In the genomic region with DNA sequence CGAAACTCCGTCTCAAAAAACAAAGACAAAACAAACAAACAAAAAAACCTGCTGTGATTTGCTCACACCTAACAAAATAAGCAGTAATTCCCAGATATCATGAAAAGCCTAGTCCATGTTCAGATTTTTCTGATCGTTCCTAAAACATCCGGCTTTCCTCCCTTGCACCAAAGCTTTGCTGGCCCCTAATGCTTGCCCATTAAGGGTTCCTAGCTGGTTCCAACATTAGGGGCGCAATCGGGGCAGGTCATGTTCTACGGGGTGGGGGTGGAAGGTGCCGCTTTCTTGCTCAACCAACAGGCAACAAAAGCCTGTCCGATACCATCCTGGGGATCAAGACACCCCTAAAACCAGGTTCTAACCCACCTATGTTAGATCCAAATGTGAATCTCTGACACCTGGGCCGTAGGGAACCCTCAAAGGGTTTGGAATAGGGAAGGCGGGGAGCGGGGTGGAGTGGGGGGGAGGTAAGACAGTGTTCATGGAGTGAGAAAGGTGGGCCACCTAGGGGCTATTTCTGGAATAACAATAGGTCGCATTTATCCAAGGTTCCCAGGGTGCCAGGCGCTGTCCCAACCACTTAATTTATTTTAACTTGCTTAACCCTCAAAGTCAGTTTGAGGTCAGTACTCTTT, we compare ENCODE assay signal across 8 cellular contexts. TPM values are rescaled to one million over a fixed set of nuclear protein-coding genes. Genes with fewer than 3 reads are reported as not detected.
A peak's percentile ranks its signal among the peaks of the same experiment; 100 is the strongest.
DNase-seq lines count a peak whose midpoint lies in the region; ATAC-seq and TF ChIP-seq lines count a peak whose summit lies in the region.

No MANE protein-coding gene starts in this region.

- H2BK120ac ChIP-seq in neuronal stem cell (ENCODE audit: low read depth, low read length) = no peak overlapping the region

- peaks cover 8% of the 10 kb centered on the region for H3K4me1 Mint-ChIP-seq in CD14-positive monocyte
- H3K4me1 Mint-ChIP-seq in activated T-helper 17 cell treated with anti-CD3 and anti-CD28 coated beads, Interleukin-2, amount 50 U/mL, for 72 hours = no peaks in the 10 kb centered on the region

- peaks cover 0 to 3% of the 10 kb centered on the region in 2 donors for H3K4me1 ChIP-seq in neuronal stem cell (ENCODE audit: control insufficient read depth in 2 of 2, insufficient read depth in 1 of 2, low read depth in 1 of 2, low read length in 2 of 2)

- H2BK12ac ChIP-seq in neuronal stem cell (ENCODE audit: low read length) = no peak overlapping the region

- H3K4ac ChIP-seq in neuronal stem cell (ENCODE audit: low read length) = no peak overlapping the region

- H4K91ac ChIP-seq in neuronal stem cell (ENCODE audit: low read depth, low read length, poor library complexity) = no peak overlapping the region

- H3K36me3 ChIP-seq in neuronal stem cell (replicated peaks in 1 of 2; ENCODE audit: control insufficient read depth in 2 of 2, insufficient read depth in 2 of 2, low read length in 2 of 2) = no peaks in the 10 kb centered on the region

- peak overlapping the region; percentile 48 for H2AFZ ChIP-seq in neuronal stem cell (ENCODE audit: low read length)

- DNase-seq in CD14-positive monocyte (ENCODE audit: low spot score) (no peak), HK-2 (ENCODE audit: unreplicated experiment) (peak; percentile 25), NCI-H82 treated with DMSO at 0.1 percent for 48 hours (lab: John Stamatoyannopoulos, UW; ENCODE audit: unreplicated experiment) (peak; percentile 20), foreskin melanocyte (peak; percentile 24), neuronal stem cell (ENCODE audit: low spot score) (peak; percentile 54)

- H3K23ac ChIP-seq in neuronal stem cell (ENCODE audit: low read depth, low read length, poor library complexity) = no peak overlapping the region

- H2BK5ac ChIP-seq in neuronal stem cell (ENCODE audit: low read length) = no peak overlapping the region

- no peaks in the 10 kb centered on the region for H3K9me3 Mint-ChIP-seq in CD14-positive monocyte
- no peaks in the 10 kb centered on the region for H3K9me3 Mint-ChIP-seq in activated T-helper 17 cell treated with anti-CD3 and anti-CD28 coated beads, Interleukin-2, amount 50 U/mL, for 72 hours

- peak; percentile 78 for TF ChIP-seq CTCF in CD14-positive monocyte (IDR thresholded peaks at IDR 0.05)

- peaks cover 3% of the 10 kb centered on the region for H3K79me1 ChIP-seq in neuronal stem cell (ENCODE audit: low read depth, low read length)

- no peak overlapping the region for H3K27ac ChIP-seq in neuronal stem cell (replicated peaks; ENCODE audit: low read length)

- no peak overlapping the region for H4K8ac ChIP-seq in neuronal stem cell (ENCODE audit: low read depth, low read length)

- peak; percentile 72 for ATAC-seq in activated T-helper 17 cell treated with anti-CD3 and anti-CD28 coated beads, Interleukin-2, amount 50 U/mL, for 72 hours (replicated peaks)
- ATAC-seq in HG03469 (IDR thresholded peaks at IDR 0.05; ENCODE audit: unreplicated experiment) = no peak
- ATAC-seq in HG03354 (IDR thresholded peaks at IDR 0.05; ENCODE audit: poor library complexity, severe bottlenecking, unreplicated experiment) = no peak

- H3K27me3 ChIP-seq in neuronal stem cell (ENCODE audit: control insufficient read depth in 3 of 3, insufficient read depth in 3 of 3, low read depth in 1 of 3, low read length in 3 of 3) = peaks cover 0 to 16% (median 6%) of the 10 kb centered on the region in 3 experiments

- H3K4me3 Mint-ChIP-seq in CD14-positive monocyte = peak overlapping the region in 1 of 2 donors; percentile 64
- no peak overlapping the region for H3K4me3 Mint-ChIP-seq in activated T-helper 17 cell treated with anti-CD3 and anti-CD28 coated beads, Interleukin-2, amount 50 U/mL, for 72 hours

- intact Hi-C loops in CD14-positive monocyte (cut with micrococcal nuclease) = no loop called here

- H3K9ac ChIP-seq in neuronal stem cell (ENCODE audit: low read depth, low read length, poor library complexity) = no peak overlapping the region

- H3K27me3 Mint-ChIP-seq in CD14-positive monocyte (ENCODE audit: low read depth in 3 of 3) = peaks cover 9 to 10% (median 10%) of the 10 kb centered on the region in 3 donors
- peaks cover 3% of the 10 kb centered on the region for H3K27me3 Mint-ChIP-seq in activated T-helper 17 cell treated with anti-CD3 and anti-CD28 coated beads, Interleukin-2, amount 50 U/mL, for 72 hours

- no peak overlapping the region for H3K14ac ChIP-seq in neuronal stem cell (ENCODE audit: low read length)

- H3K4me2 ChIP-seq in neuronal stem cell (ENCODE audit: insufficient read depth, low read length, poor library complexity, severe bottlenecking) = peak overlapping the region; percentile 43

- WGBS in neuronal stem cell (ENCODE audit: extremely low coverage in 2 of 2, insufficient read length in 2 of 2, insufficient replicate concordance in 1 of 2), 2 donors = no CpG with 5 or more reads among the region's 14 CpGs

- no peaks in the 10 kb centered on the region for H3K9me3 ChIP-seq in neuronal stem cell (replicated peaks in 1 of 2; ENCODE audit: control insufficient read depth in 2 of 2, insufficient read depth in 1 of 2, low read depth in 1 of 2, low read length in 2 of 2)

- H3K36me3 Mint-ChIP-seq in CD14-positive monocyte = no peaks in the 10 kb centered on the region
- no peaks in the 10 kb centered on the region for H3K36me3 Mint-ChIP-seq in activated T-helper 17 cell treated with anti-CD3 and anti-CD28 coated beads, Interleukin-2, amount 50 U/mL, for 72 hours (ENCODE audit: low read depth)

- H3K4me3 ChIP-seq in neuronal stem cell (ENCODE audit: low read length in 2 of 2) = no peak overlapping the region

- H3K27ac Mint-ChIP-seq in CD14-positive monocyte = no peak overlapping the region
- H3K27ac Mint-ChIP-seq in activated T-helper 17 cell treated with anti-CD3 and anti-CD28 coated beads, Interleukin-2, amount 50 U/mL, for 72 hours = no peak overlapping the region

- no peak overlapping the region for H2BK15ac ChIP-seq in neuronal stem cell (ENCODE audit: low read length)

- H3K18ac ChIP-seq in neuronal stem cell (ENCODE audit: low read length) = no peak overlapping the region

- no peak overlapping the region for H2AK5ac ChIP-seq in neuronal stem cell (ENCODE audit: low read depth, low read length)

RNA-seq across cellular contexts. Expression of a gene that starts 25.3 kb away (rescaled TPM):
- not detected for polyA plus RNA-seq in CD14-positive monocyte
- not detected for total RNA-seq in activated T-helper 17 cell treated with anti-CD3 and anti-CD28 coated beads, Interleukin-2, amount 50 U/mL, for 72 hours
- 0.07 TPM for polyA plus RNA-seq in neuronal stem cell (2013, experiment 1 of 2)
- 0.12 TPM for polyA plus RNA-seq in neuronal stem cell (2013, experiment 2 of 2)

RNA-seq across cellular contexts. Expression of a gene that starts 44.6 kb away (rescaled TPM):
- polyA plus RNA-seq in CD14-positive monocyte = not detected
- 1 to 10 TPM in 1 of 2 donors, not detected in 1; 1.9 TPM for total RNA-seq in activated T-helper 17 cell treated with anti-CD3 and anti-CD28 coated beads, Interleukin-2, amount 50 U/mL, for 72 hours
- polyA plus RNA-seq in neuronal stem cell (2013, experiment 1 of 2) = 2.0 TPM
- polyA plus RNA-seq in neuronal stem cell (2013, experiment 2 of 2) = 1.8 TPM

RNA-seq across cellular contexts. Expression of a gene that starts 48.3 kb away (rescaled TPM):
- under 1 TPM in 1 of 2 donors, not detected in 1; 0.74 TPM for polyA plus RNA-seq in CD14-positive monocyte
- total RNA-seq in activated T-helper 17 cell treated with anti-CD3 and anti-CD28 coated beads, Interleukin-2, amount 50 U/mL, for 72 hours = under 1 TPM; 0.54 to 0.93 TPM
- polyA plus RNA-seq in neuronal stem cell (2013, experiment 1 of 2) = 0.85 TPM
- 1.2 TPM for polyA plus RNA-seq in neuronal stem cell (2013, experiment 2 of 2)

RNA-seq across cellular contexts. Expression of a gene that starts 48.8 kb away (rescaled TPM):
- not detected for polyA plus RNA-seq in CD14-positive monocyte
- under 1 TPM in 1 of 2 donors, not detected in 1; 0.48 TPM for total RNA-seq in activated T-helper 17 cell treated with anti-CD3 and anti-CD28 coated beads, Interleukin-2, amount 50 U/mL, for 72 hours
- 0.36 TPM for polyA plus RNA-seq in neuronal stem cell (2013, experiment 1 of 2)
- polyA plus RNA-seq in neuronal stem cell (2013, experiment 2 of 2) = 0.28 TPM

RNA-seq across cellular contexts. Expression of a gene that starts 52.8 kb away (rescaled TPM):
- not detected for polyA plus RNA-seq in CD14-positive monocyte
- 1 to 10 TPM in 1 of 2 donors, under 1 TPM in 1; 0.40 to 1.4 TPM for total RNA-seq in activated T-helper 17 cell treated with anti-CD3 and anti-CD28 coated beads, Interleukin-2, amount 50 U/mL, for 72 hours
- 2.3 TPM for polyA plus RNA-seq in neuronal stem cell (2013, experiment 1 of 2)
- polyA plus RNA-seq in neuronal stem cell (2013, experiment 2 of 2) = 2.6 TPM
